Comparison of ENCODE assay signal across 23 cellular contexts in genomic region chr2:230964136-230964730, GRCh38. TPM values are rescaled to one million over a fixed set of nuclear protein-coding genes. Genes with fewer than 3 reads are reported as not detected.
"Had no signal": no experiment of that assay in that cellular context is flagged by ENCODE, and none has a peak within 500 bp of the region (broad histone marks: within the 10 kb centered on the region; RNA-seq: fewer than 3 reads in every experiment).

No MANE protein-coding gene starts in this region.

- H3K9me3 ChIP-seq: MG63, SJSA1 had no signal

- H3K36me3 ChIP-seq: MG63, SJSA1 had no signal

- DNase-seq: IMR-90, Karpas-422, KG1, MG63, NCI-H1092 treated with DMSO at 0.1 percent for 48 hours, NCI-H1436, NCI-H187, NCI-H2029, NCI-H2081 treated with DMSO at 0.1 percent for 48 hours, NCI-H2171, NCI-H226, NCI-H446, NCI-H510A, NCI-H524 treated with DMSO at 0.1 percent for 48 hours, NCI-H69, NCI-H774, Right ventricle myocardium superior, RPMI8226, SIG-M5 had no signal

- ATAC-seq: HepG2 had no signal

- H3K27me3 ChIP-seq: MG63, SJSA1 had no signal

- H3K4me3 ChIP-seq: MG63, SJSA1, SK-N-MC had no signal

- H3K27ac ChIP-seq: SJSA1, SK-N-MC had no signal

RNA-seq across cellular contexts. Expression of gene SPATA3, which starts 31.7 kb away (rescaled TPM):
- total RNA-seq: HepG2, HT1080, IMR-90, Right ventricle myocardium superior, SJSA1 had no signal

RNA-seq across cellular contexts. Expression of gene GPR55, which starts 39.2 kb away (rescaled TPM):
- total RNA-seq: HepG2, IMR-90, Right ventricle myocardium superior had no signal
